In genomic region chr12:106048016-106048415, GRCh38 we compare ENCODE assay signal across 20 cellular contexts.
DNase-seq lines count a peak whose midpoint lies in the region; ATAC-seq, FAIRE-seq and TF ChIP-seq lines count a peak whose summit lies in the region.
"Had no signal": no experiment of that assay in that cellular context is flagged by ENCODE, and none has a peak within 500 bp of the region (broad histone marks: within the 10 kb centered on the region; RNA-seq: fewer than 3 reads in every experiment).

No MANE protein-coding gene starts in this region.

- H3K27me3 ChIP-seq in tibial nerve, result no peaks in the 10 kb centered on the region

- no peak for ATAC-seq in activated CD8-positive, alpha-beta T cell treated with anti-CD3 and anti-CD28 coated beads for 36 hours
- ATAC-seq: GM23338 had no signal

- no peak overlapping the region for H3K4me3 Mint-ChIP-seq in activated CD8-positive, alpha-beta T cell treated with anti-CD3 and anti-CD28 coated beads for 36 hours
- H3K4me3 Mint-ChIP-seq: CD4-positive, alpha-beta T cell; GM23338 had no signal

- CTCF ChIA-PET in activated CD8-positive, alpha-beta T cell treated with anti-CD3 and anti-CD28 coated beads for 36 hours (lab: Charles Lee), result no interaction called here

- DNase-seq in D721Med (ENCODE audit: insufficient read length, low spot score), result no peak
- peak; percentile 39 for DNase-seq in islet precursor cell
- DNase-seq in tibial nerve (ENCODE audit: low spot score in 2 of 2), result no peak
- DNase-seq in AG20443 (ENCODE audit: low spot score), result no peak
- no peak for DNase-seq in activated CD8-positive, alpha-beta T cell treated with anti-CD3 and anti-CD28 coated beads for 36 hours
- DNase-seq in NCI-H69 (lab: John Stamatoyannopoulos, UW), result no peak
- DNase-seq: 8988T; AML-193; Caco-2; CD4-positive, alpha-beta T cell; DMS153; DMS79; GDM1; HCEC 1CT had no signal

- 71 to 100% methylated on average over 1 of the region's 1 CpG for WGBS in tibial nerve, 2 donors

- H3K9me3 ChIP-seq in tibial nerve, result no peaks in the 10 kb centered on the region
- H3K9me3 ChIP-seq: Caco-2 had no signal

- no peak for TF ChIP-seq POLR2A in tibial nerve (IDR thresholded peaks at IDR 0.05)

- no peak for TF ChIP-seq CTCF in D721Med (IDR thresholded peaks at IDR 0.05; ENCODE audit: insufficient read depth, missing control alignments)
- no peak for TF ChIP-seq CTCF in tibial nerve (IDR thresholded peaks at IDR 0.05)
- no peak for TF ChIP-seq CTCF in activated CD8-positive, alpha-beta T cell treated with anti-CD3 and anti-CD28 coated beads for 36 hours (IDR thresholded peaks at IDR 0.05)

- intact Hi-C loops in activated CD8-positive, alpha-beta T cell treated with anti-CD3 and anti-CD28 coated beads for 36 hours (cut with micrococcal nuclease), result no loop called here

- no peak for TF ChIP-seq EP300 in tibial nerve (IDR thresholded peaks at IDR 0.05)

- no peaks in the 10 kb centered on the region for H3K4me1 Mint-ChIP-seq in activated CD8-positive, alpha-beta T cell treated with anti-CD3 and anti-CD28 coated beads for 36 hours (ENCODE audit: low read depth)
- H3K4me1 Mint-ChIP-seq: GM23338 had no signal

- POLR2A ChIA-PET in activated CD8-positive, alpha-beta T cell treated with anti-CD3 and anti-CD28 coated beads for 36 hours (lab: Charles Lee), result no interaction called here

- FAIRE-seq in D721Med (lab: Jason Lieb, UNC), result peak; percentile 48
- FAIRE-seq: GM12892, GM18507, H54 had no signal

- no peaks in the 10 kb centered on the region for H3K4me1 ChIP-seq in tibial nerve

- no peaks in the 10 kb centered on the region for H3K36me3 ChIP-seq in tibial nerve

- peaks cover 11% of the 10 kb centered on the region for H3K27me3 Mint-ChIP-seq in activated CD8-positive, alpha-beta T cell treated with anti-CD3 and anti-CD28 coated beads for 36 hours

- no peak overlapping the region for H3K4me3 ChIP-seq in tibial nerve
- H3K4me3 ChIP-seq: GM23338 had no signal

- no peaks in the 10 kb centered on the region for H3K9me3 Mint-ChIP-seq in activated CD8-positive, alpha-beta T cell treated with anti-CD3 and anti-CD28 coated beads for 36 hours
- H3K9me3 Mint-ChIP-seq: CD4-positive, alpha-beta T cell; GM23338 had no signal

- H3K27ac Mint-ChIP-seq in activated CD8-positive, alpha-beta T cell treated with anti-CD3 and anti-CD28 coated beads for 36 hours, result no peak overlapping the region
- H3K27ac Mint-ChIP-seq: CD4-positive, alpha-beta T cell; GM23338 had no signal

- no peaks in the 10 kb centered on the region for H3K36me3 Mint-ChIP-seq in activated CD8-positive, alpha-beta T cell treated with anti-CD3 and anti-CD28 coated beads for 36 hours (ENCODE audit: low read depth)

- peak overlapping the region; percentile 72 for H3K27ac ChIP-seq in angular gyrus (ENCODE audit: low read depth, low read length)
- no peak overlapping the region for H3K27ac ChIP-seq in tibial nerve
- H3K27ac ChIP-seq: C4-2B had no signal
